31 cellular contexts compared by ENCODE assay signal in genomic region chr6:168002812-168003211, GRCh38. TPM values are rescaled to one million over a fixed set of nuclear protein-coding genes. Genes with fewer than 3 reads are reported as not detected.
"Had no signal": no experiment of that assay in that cellular context is flagged by ENCODE, and none has a peak within 500 bp of the region (broad histone marks: within the 10 kb centered on the region; RNA-seq: fewer than 3 reads in every experiment).

No MANE protein-coding gene starts in this region.

- DNase-seq: activated B cell treated with CpG ODN at 0.5 μM for 24 hours; activated CD4-positive, alpha-beta T cell treated with anti-CD3 and anti-CD28 coated beads for 1 hour; activated CD4-positive, alpha-beta T cell treated with anti-CD3 and anti-CD28 coated beads, Interleukin-2, amount 10 ng/mL, durations not matched to agents 24 days and 14 days; activated CD4-positive, alpha-beta T cell treated with anti-CD3 and anti-CD28 coated beads, Interleukin-2, amount 50 U/mL, for 48 hours; activated CD8-positive, alpha-beta memory T cell treated with anti-CD3 and anti-CD28 coated beads, Interleukin-2, amount 10 ng/mL, durations not matched to agents 7 days and 5 days; activated effector memory CD4-positive, alpha-beta T cell treated with anti-CD3 and anti-CD28 coated beads, Interleukin-2, amount 50 U/mL, for 16 hours; activated naive CD4-positive, alpha-beta T cell treated with Interleukin-2 at 50 U/mL for 16 hours; activated T-cell treated with anti-CD3 and anti-CD28 coated beads, Interleukin-2, amount 50 U/mL, for 4 hours; amygdala; KG1; NCI-H1092 treated with DMSO at 0.1 percent for 48 hours; NCI-H1417 treated with DMSO at 0.1 percent for 48 hours; NCI-H1694 treated with DMSO at 0.1 percent for 48 hours; NCI-H2029 treated with DMSO at 0.1 percent for 48 hours; NCI-H345; NCI-H510A; NCI-H526 treated with DMSO at 0.1 percent for 48 hours; NCI-H82; OCI-M1; Peyer's patch; SHP77 treated with DMSO at 0.1 percent for 48 hours; T-helper 17 cell; T-helper 9 cell had no signal

- H3K4me1 Mint-ChIP-seq: activated B cell treated with CpG ODN at 0.5 μM for 24 hours; central memory CD8-positive, alpha-beta T cell had no signal

- H3K27ac Mint-ChIP-seq: activated B cell treated with CpG ODN at 0.5 μM for 24 hours; activated CD4-positive, alpha-beta T cell treated with anti-CD3 and anti-CD28 coated beads, Interleukin-2, amount 10 ng/mL, durations not matched to agents 24 days and 14 days; activated CD8-positive, alpha-beta memory T cell treated with anti-CD3 and anti-CD28 coated beads, Interleukin-2, amount 10 ng/mL, durations not matched to agents 7 days and 5 days; activated naive CD8-positive, alpha-beta T cell; T-helper 17 cell had no signal

- H3K9me3 ChIP-seq: Peyer's patch had no signal

- ATAC-seq: activated CD8-positive, alpha-beta memory T cell treated with anti-CD3 and anti-CD28 coated beads, Interleukin-2, amount 10 ng/mL, durations not matched to agents 7 days and 5 days; activated T-cell treated with anti-CD3 and anti-CD28 coated beads, Interleukin-2, amount 50 U/mL, for 4 hours; T-helper 17 cell had no signal

- H3K27me3 ChIP-seq: Peyer's patch had no signal

- H3K36me3 Mint-ChIP-seq: activated CD8-positive, alpha-beta memory T cell treated with anti-CD3 and anti-CD28 coated beads, Interleukin-2, amount 10 ng/mL, durations not matched to agents 7 days and 5 days; activated naive CD8-positive, alpha-beta T cell; brain had no signal

- H3K9me3 Mint-ChIP-seq: activated B cell treated with CpG ODN at 0.5 μM for 24 hours; activated CD4-positive, alpha-beta T cell treated with anti-CD3 and anti-CD28 coated beads, Interleukin-2, amount 10 ng/mL, durations not matched to agents 24 days and 14 days; activated T-cell treated with anti-CD3 and anti-CD28 coated beads, Interleukin-2, amount 50 U/mL, for 4 hours; central memory CD8-positive, alpha-beta T cell had no signal

- H3K4me3 Mint-ChIP-seq: activated B cell treated with CpG ODN at 0.5 μM for 24 hours; activated CD4-positive, alpha-beta T cell treated with anti-CD3 and anti-CD28 coated beads, Interleukin-2, amount 10 ng/mL, durations not matched to agents 24 days and 14 days; activated CD8-positive, alpha-beta memory T cell treated with anti-CD3 and anti-CD28 coated beads, Interleukin-2, amount 10 ng/mL, durations not matched to agents 7 days and 5 days; activated naive CD8-positive, alpha-beta T cell; activated T-cell treated with anti-CD3 and anti-CD28 coated beads, Interleukin-2, amount 50 U/mL, for 4 hours; brain; central memory CD8-positive, alpha-beta T cell; T-helper 17 cell had no signal

- H3K27ac ChIP-seq: Peyer's patch, RWPE1 had no signal

- H3K4me1 ChIP-seq: Peyer's patch had no signal

- H3K4me3 ChIP-seq: Peyer's patch had no signal

- FAIRE-seq: astrocyte had no signal

- H3K27me3 Mint-ChIP-seq: activated CD4-positive, alpha-beta T cell treated with anti-CD3 and anti-CD28 coated beads, Interleukin-2, amount 10 ng/mL, durations not matched to agents 24 days and 14 days; activated CD8-positive, alpha-beta memory T cell treated with anti-CD3 and anti-CD28 coated beads, Interleukin-2, amount 10 ng/mL, durations not matched to agents 7 days and 5 days; brain had no signal

- H3K36me3 ChIP-seq: Peyer's patch had no signal

RNA-seq across cellular contexts. Expression of gene KIF25, which starts 5.3 kb away (rescaled TPM):
- total RNA-seq: activated B cell treated with CpG ODN at 0.5 μM for 24 hours; activated CD4-positive, alpha-beta T cell treated with anti-CD3 and anti-CD28 coated beads, Interleukin-2, amount 10 ng/mL, durations not matched to agents 24 days and 14 days; activated CD8-positive, alpha-beta memory T cell treated with anti-CD3 and anti-CD28 coated beads, Interleukin-2, amount 10 ng/mL, durations not matched to agents 7 days and 5 days; activated T-cell treated with anti-CD3 and anti-CD28 coated beads, Interleukin-2, amount 50 U/mL, for 4 hours; astrocyte; LHCN-M2; M059J; Peyer's patch; SK-MEL-5; T-helper 17 cell had no signal
